In the genomic region with DNA sequence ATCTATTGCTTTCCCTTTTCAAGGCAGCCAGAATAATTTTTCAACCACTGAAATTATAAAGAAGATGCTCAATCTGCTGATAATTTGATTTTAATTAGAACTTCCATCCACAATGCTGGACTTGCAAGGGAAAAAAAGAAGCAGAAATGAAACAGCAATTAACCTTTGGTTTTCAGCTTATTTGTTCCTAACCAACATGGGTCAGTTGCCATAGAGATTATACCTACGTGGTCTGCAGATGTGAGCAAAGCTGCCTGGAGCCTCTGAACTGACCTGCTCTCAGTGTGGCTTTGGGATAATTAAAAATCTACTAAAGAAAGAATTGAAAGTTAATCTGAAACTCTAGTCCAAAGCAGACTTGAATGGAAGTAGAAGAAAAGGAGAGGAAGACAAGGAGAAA, we compare ENCODE assay signal across 30 cellular contexts.
"Had no signal": no experiment of that assay in that cellular context is flagged by ENCODE, and none has a peak within 500 bp of the region (broad histone marks: within the 10 kb centered on the region; RNA-seq: fewer than 3 reads in every experiment).

No MANE protein-coding gene starts in this region.

- H3K9me3 ChIP-seq: adrenal gland, body of pancreas, esophagus squamous epithelium, gastroesophageal sphincter, heart right ventricle had no signal

- H3K27ac ChIP-seq: adrenal gland, body of pancreas, esophagus squamous epithelium, gastroesophageal sphincter, heart right ventricle had no signal

- H3K27me3 ChIP-seq: adrenal gland, body of pancreas, esophagus squamous epithelium, gastroesophageal sphincter, heart right ventricle had no signal

- ATAC-seq: activated CD4-positive, alpha-beta T cell treated with anti-CD3 and anti-CD28 coated beads for 36 hours; activated CD8-positive, alpha-beta memory T cell treated with anti-CD3 and anti-CD28 coated beads, Interleukin-2, amount 10 ng/mL, durations not matched to agents 7 days and 5 days; activated CD8-positive, alpha-beta T cell treated with anti-CD3 and anti-CD28 coated beads, Interleukin-2, amount 10 ng/mL, durations not matched to agents 7 days and 5 days; activated naive CD8-positive, alpha-beta T cell treated with anti-CD3 and anti-CD28 coated beads, Interleukin-2, amount 50 U/mL, for 24 hours; body of pancreas; effector memory CD8-positive, alpha-beta T cell; gastroesophageal sphincter; heart right ventricle had no signal

- H3K4me3 ChIP-seq: adrenal gland, body of pancreas, esophagus squamous epithelium, gastroesophageal sphincter, heart right ventricle had no signal

- FAIRE-seq: colon had no signal

- DNase-seq: activated CD4-positive, alpha-beta memory T cell treated with anti-CD3 and anti-CD28 coated beads for 36 hours; activated CD4-positive, alpha-beta T cell treated with anti-CD3 and anti-CD28 coated beads for 36 hours; activated CD4-positive, alpha-beta T cell treated with anti-CD3 and anti-CD28 coated beads, Interleukin-2, amount 10 ng/mL, durations not matched to agents 24 days and 14 days; activated CD4-positive, CD25-positive, alpha-beta regulatory T cell; activated CD4-positive, CD25-positive, alpha-beta regulatory T cell treated with anti-CD3 and anti-CD28 coated beads, Interleukin-2, amount 50 U/mL, for 72 hours; activated CD8-positive, alpha-beta memory T cell treated with anti-CD3 and anti-CD28 coated beads, Interleukin-2, amount 10 ng/mL, durations not matched to agents 7 days and 5 days; activated CD8-positive, alpha-beta memory T cell treated with anti-CD3 and anti-CD28 coated beads, Interleukin-2, amount 50 U/mL, for 4 hours; activated CD8-positive, alpha-beta T cell treated with anti-CD3 and anti-CD28 coated beads, Interleukin-2, amount 10 ng/mL, durations not matched to agents 7 days and 5 days; activated effector memory CD4-positive, alpha-beta T cell treated with anti-CD3 and anti-CD28 coated beads, Interleukin-2, amount 50 U/mL, for 16 hours; activated naive CD4-positive, alpha-beta T cell treated with anti-CD3 and anti-CD28 coated beads for 36 hours; activated naive CD8-positive, alpha-beta T cell treated with anti-CD3 and anti-CD28 coated beads for 36 hours; activated naive CD8-positive, alpha-beta T cell treated with anti-CD3 and anti-CD28 coated beads, Interleukin-2, amount 50 U/mL, for 24 hours; activated T-cell treated with anti-CD3 and anti-CD28 coated beads, Interleukin-2, amount 50 U/mL, for 1 hour; activated T-cell treated with anti-CD3 and anti-CD28 coated beads, Interleukin-2, amount 50 U/mL, for 48 hours; adrenal gland; amygdala; aorta; body of pancreas; caudate nucleus; cortex of kidney; dermis blood vessel endothelial cell; effector CD4-positive, alpha-beta T cell; effector memory CD8-positive, alpha-beta T cell; erythroblast; esophagus squamous epithelium; foreskin melanocyte; heart right ventricle; T-helper 2 cell had no signal

- H3K36me3 ChIP-seq: adrenal gland, esophagus squamous epithelium, gastroesophageal sphincter, heart right ventricle had no signal

- H3K4me1 ChIP-seq: adrenal gland, body of pancreas, esophagus squamous epithelium, gastroesophageal sphincter, heart right ventricle had no signal
